Comparison of ENCODE assay signal across 12 cellular contexts in genomic region chr11:114233755-114234154, GRCh38.
A peak's percentile ranks its signal among the peaks of the same experiment; 100 is the strongest.
DNase-seq lines count a peak whose midpoint lies in the region; ATAC-seq and TF ChIP-seq lines count a peak whose summit lies in the region.
"Had no signal": no experiment of that assay in that cellular context is flagged by ENCODE, and none has a peak within 500 bp of the region (broad histone marks: within the 10 kb centered on the region; RNA-seq: fewer than 3 reads in every experiment).

No MANE protein-coding gene starts in this region.

- no peaks in the 10 kb centered on the region for H3K9me3 ChIP-seq in gastrocnemius medialis
- H3K9me3 ChIP-seq in sigmoid colon, result no peaks in the 10 kb centered on the region
- H3K9me3 ChIP-seq: thyroid gland had no signal

- ATAC-seq in gastrocnemius medialis, result no peak
- ATAC-seq: left lobe of liver, Right ventricle myocardium inferior had no signal

- peak overlapping the region; percentile 90 to 99 (median 96) for H3K27ac ChIP-seq in gastrocnemius medialis
- no peak overlapping the region for H3K27ac ChIP-seq in sigmoid colon
- H3K27ac ChIP-seq: thyroid gland had no signal

- H3K36me3 ChIP-seq in gastrocnemius medialis (no peaks in the 10 kb centered on the region), sigmoid colon (peaks cover 0 to 15% (median 0%) of the 10 kb centered on the region in 4 donors)

- H3K4me1 ChIP-seq in gastrocnemius medialis (peaks cover 97 to 100% of the 10 kb centered on the region in 2 donors), sigmoid colon (peaks cover 0 to 49% (median 34%) of the 10 kb centered on the region in 4 donors)

- H3K27me3 ChIP-seq in gastrocnemius medialis, result no peaks in the 10 kb centered on the region
- no peaks in the 10 kb centered on the region for H3K27me3 ChIP-seq in sigmoid colon
- H3K27me3 ChIP-seq: thyroid gland had no signal

- no peak for TF ChIP-seq EP300 in sigmoid colon (IDR thresholded peaks at IDR 0.05)

- intact Hi-C loops in gastrocnemius medialis (cut with DNase I; ENCODE audit: low total_unique reads), result no loop called here
- intact Hi-C loops in posterior cingulate gyrus (cut with DNase I), result no loop called here
- intact Hi-C loops in sigmoid colon (cut with DNase I), result loop anchor here (1.0 kb wide), 1 partner anchor 11 kb away; no protein-coding TSS in a partner anchor

- WGBS in sigmoid colon, 2 donors, result 35 to 66% methylated on average over 6 of the region's 6 CpGs

- in situ Hi-C loops in gastrocnemius medialis (cut with MboI; ENCODE audit: low sequenced_read_pairs in 4 of 4), result no loop called here

- H3K4me3 ChIP-seq in gastrocnemius medialis, result no peak overlapping the region
- H3K4me3 ChIP-seq in sigmoid colon, result no peak overlapping the region
- H3K4me3 ChIP-seq: thyroid gland had no signal

- DNase-seq in NCI-H1436 (lab: John Stamatoyannopoulos, UW), result peak; percentile 18
- DNase-seq in NCI-H1436 treated with DMSO at 0.1 percent for 48 hours (lab: John Stamatoyannopoulos, UW), result no peak
- peak; percentile 91 for DNase-seq in NCI-H526 treated with DMSO at 0.1 percent for 48 hours (lab: John Stamatoyannopoulos, UW)
- peak; percentile 82 for DNase-seq in fibroblast of gingiva (ENCODE audit: low read depth)
- DNase-seq in gastrocnemius medialis, result no peak
- no peak for DNase-seq in C1 segment of cervical spinal cord (lab: John Stamatoyannopoulos, UW)
- DNase-seq in posterior cingulate gyrus, result no peak
- DNase-seq in sigmoid colon, result no peak
- DNase-seq: stimulated activated CD4-positive, alpha-beta T cell treated with anti-CD3 and anti-CD28 coated beads, Interleukin-12 subunit alpha, Interleukin-12 subunit beta, amount 100 ng/mL, for 4 hours had no signal

- no peak for TF ChIP-seq CTCF in gastrocnemius medialis (IDR thresholded peaks at IDR 0.05 in 4 of 5, conservative IDR thresholded peaks at IDR 0.05 in 1 of 5)
- no peak for TF ChIP-seq CTCF in sigmoid colon (IDR thresholded peaks at IDR 0.05)

- no peak for TF ChIP-seq POLR2A in gastrocnemius medialis (IDR thresholded peaks at IDR 0.05)
- TF ChIP-seq POLR2A in sigmoid colon (IDR thresholded peaks at IDR 0.05), result no peak

Comparison
In these comparisons a context has a peak if more than half of its experiments do, and no peak if none do; other contexts are left out.
1. DNase-seq: peak in NCI-H1436 (single experiment), NCI-H526 treated with DMSO at 0.1 percent for 48 hours (single experiment) and fibroblast of gingiva (single experiment); none in NCI-H1436 treated with DMSO at 0.1 percent for 48 hours (single experiment), gastrocnemius medialis (0 of 2), C1 segment of cervical spinal cord (0 of 14), posterior cingulate gyrus (0 of 10) and sigmoid colon (single experiment).
2. H3K27ac ChIP-seq: peak in gastrocnemius medialis (4 of 4); none in sigmoid colon (0 of 4).